39 cellular contexts compared by ENCODE assay signal in genomic region chr1:170182442-170182841, GRCh38. TPM values are rescaled to one million over a fixed set of nuclear protein-coding genes. Genes with fewer than 3 reads are reported as not detected.
"Had no signal": no experiment of that assay in that cellular context is flagged by ENCODE, and none has a peak within 500 bp of the region (broad histone marks: within the 10 kb centered on the region; RNA-seq: fewer than 3 reads in every experiment).

No MANE protein-coding gene starts in this region.

- FAIRE-seq: astrocyte, colon, endometrium, endothelial cell of umbilical vein had no signal

- H3K27ac ChIP-seq: brain microvascular endothelial cell, epithelial cell of prostate, esophagus squamous epithelium, gastroesophageal sphincter, heart right ventricle, hepatocyte had no signal

- H3K36me3 ChIP-seq: brain microvascular endothelial cell, esophagus squamous epithelium, gastroesophageal sphincter, heart right ventricle had no signal

- H3K9me3 ChIP-seq: esophagus squamous epithelium had no signal

- H3K27me3 ChIP-seq: brain microvascular endothelial cell, esophagus squamous epithelium, gastroesophageal sphincter, heart right ventricle, hepatocyte had no signal

- H3K4me1 ChIP-seq: esophagus squamous epithelium, gastroesophageal sphincter, heart right ventricle had no signal

- H3K4me3 ChIP-seq: esophagus squamous epithelium, gastroesophageal sphincter, heart right ventricle, hepatocyte had no signal

- DNase-seq: activated CD4-positive, alpha-beta T cell treated with anti-CD3 and anti-CD28 coated beads for 36 hours; activated CD4-positive, alpha-beta T cell treated with anti-CD3 and anti-CD28 coated beads, Interleukin-2, amount 10 ng/mL, durations not matched to agents 7 days and 5 days; activated CD4-positive, alpha-beta T cell treated with anti-CD3 and anti-CD28 coated beads, Interleukin-2, amount 50 U/mL, for 48 hours; activated CD4-positive, CD25-positive, alpha-beta regulatory T cell; activated CD4-positive, CD25-positive, alpha-beta regulatory T cell treated with anti-CD3 and anti-CD28 coated beads, Interleukin-2, amount 50 U/mL, for 72 hours; activated CD8-positive, alpha-beta memory T cell treated with anti-CD3 and anti-CD28 coated beads for 24 hours; activated CD8-positive, alpha-beta T cell treated with anti-CD3 and anti-CD28 coated beads for 36 hours; activated gamma-delta T cell; activated naive CD4-positive, alpha-beta T cell; activated naive CD4-positive, alpha-beta T cell treated with anti-CD3 and anti-CD28 coated beads, Interleukin-2, amount 10 ng/mL, durations not matched to agents 7 days and 5 days; activated naive CD8-positive, alpha-beta T cell treated with anti-CD3 and anti-CD28 coated beads, Interleukin-2, amount 10 ng/mL, durations not matched to agents 7 days and 5 days; activated T-cell treated with anti-CD3 and anti-CD28 coated beads, Interleukin-2, amount 50 U/mL, for 1 hour; activated T-cell treated with anti-CD3 and anti-CD28 coated beads, Interleukin-2, amount 50 U/mL, for 48 hours; amniotic stem cell; anterior cingulate cortex; brain microvascular endothelial cell; caudate nucleus; cortex of kidney; dermis blood vessel endothelial cell; effector CD8-positive, alpha-beta T cell; esophagus squamous epithelium; foreskin melanocyte; heart right ventricle; T-helper 1 cell; T-helper 17 cell; T1000 had no signal

RNA-seq across cellular contexts. Expression of gene NTMT2, which starts 36.7 kb away (rescaled TPM):
- total RNA-seq: activated CD4-positive, alpha-beta T cell treated with anti-CD3 and anti-CD28 coated beads for 36 hours; activated CD4-positive, alpha-beta T cell treated with anti-CD3 and anti-CD28 coated beads, Interleukin-2, amount 10 ng/mL, durations not matched to agents 7 days and 5 days; activated CD8-positive, alpha-beta T cell treated with anti-CD3 and anti-CD28 coated beads for 36 hours; activated naive CD4-positive, alpha-beta T cell treated with anti-CD3 and anti-CD28 coated beads, Interleukin-2, amount 50 U/mL, for 72 hours; activated naive CD8-positive, alpha-beta T cell treated with anti-CD3 and anti-CD28 coated beads, Interleukin-2, amount 10 ng/mL, durations not matched to agents 7 days and 5 days; astrocyte; chondrocyte; dermis blood vessel endothelial cell; endothelial cell of umbilical vein; esophagus squamous epithelium; fibroblast of lung; fibroblast of villous mesenchyme; gastroesophageal sphincter; glomerular endothelial cell; hepatocyte; T-helper 17 cell had no signal
- polyA plus RNA-seq: endothelial cell of umbilical vein, esophagus, fibroblast of lung, hepatocyte had no signal
